In the genomic region with DNA sequence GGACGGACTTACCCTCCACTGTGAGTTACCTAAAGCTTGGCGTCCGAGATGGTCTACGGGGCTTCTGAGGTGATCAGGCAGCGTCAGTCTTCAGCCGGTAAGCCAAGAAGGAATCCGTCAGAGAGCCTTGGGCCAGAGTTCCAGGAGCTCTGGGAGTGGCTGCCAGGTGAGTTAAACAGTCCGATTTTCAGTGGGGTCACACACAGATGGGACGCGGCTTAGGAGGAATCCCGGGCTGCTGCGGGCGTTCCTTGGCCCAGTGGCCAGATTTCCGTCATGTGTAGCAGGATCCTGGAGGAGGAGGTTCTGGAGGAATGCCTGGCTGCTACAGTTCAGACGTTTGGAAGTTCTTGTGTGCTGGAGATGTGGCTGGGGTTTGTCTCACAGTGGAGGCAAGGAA, we compare ENCODE assay signal across 7 cellular contexts.
A peak's percentile ranks its signal among the peaks of the same experiment; 100 is the strongest.
DNase-seq lines count a peak whose midpoint lies in the region; TF ChIP-seq lines count a peak whose summit lies in the region.
"Not testable (repeated sequence)": the region's sequence is repeated elsewhere in the genome, so short reads cannot be mapped to it uniquely, and the experiment has no call there.

No MANE protein-coding gene starts in this region.

- WGBS in HUES64 = 82% methylated on average over 15 of the region's 15 CpGs
- 86 to 88% methylated on average over 13 to 15 of the region's 15 CpGs for whole genome bisulfite sequencing in endodermal cell (ENCODE audit: insufficient coverage in 1 of 2, insufficient read length in 1 of 2), 2 experiments

- peaks cover 48% of the 10 kb centered on the region for H3K4me1 Mint-ChIP-seq in endodermal cell
- not testable (repeated sequence) for H3K4me1 Mint-ChIP-seq in nephron progenitor cell

- not testable (repeated sequence) for H3K9me3 ChIP-seq in ES-I3 (ENCODE audit: control insufficient read depth, insufficient read depth, low read length); HUES48 (ENCODE audit: control insufficient read depth, insufficient read depth, low read length); HUES64 (ENCODE audit: insufficient read depth, low read depth, low read length); endodermal cell (ENCODE audit: control insufficient read depth, low read length); iPS-15b (ENCODE audit: control insufficient read depth, insufficient read depth, low read length)

- not testable (repeated sequence) for H3K36me3 ChIP-seq in ES-I3 (ENCODE audit: insufficient read depth, low read length); HUES48 (ENCODE audit: control insufficient read depth, insufficient read depth, low read length); HUES64 (ENCODE audit: insufficient read depth, low read length); endodermal cell (ENCODE audit: control insufficient read depth, insufficient read depth, low read length); iPS-15b (ENCODE audit: control insufficient read depth, insufficient read depth, low read length)

- H3K9ac ChIP-seq in ES-I3 (ENCODE audit: low read depth, low read length) (peak overlapping the region; percentile 90), HUES48 (ENCODE audit: low read depth, low read length) (peak overlapping the region; percentile 35; the same call in 1 of the 2 replicates), iPS-15b (ENCODE audit: low read depth, low read length) (peak overlapping the region; percentile 68)
- H3K9ac ChIP-seq in HUES64 (ENCODE audit: low read depth, low read length); endodermal cell (ENCODE audit: extremely low read depth, low read length, poor library complexity, severe bottlenecking): not testable (repeated sequence)

- H3K4me1 ChIP-seq in ES-I3 (ENCODE audit: insufficient read depth, low read length) = peaks cover 18% of the 10 kb centered on the region
- peaks cover 25% of the 10 kb centered on the region for H3K4me1 ChIP-seq in HUES48 (ENCODE audit: control insufficient read depth, insufficient read depth, low read length)
- peaks cover 23% of the 10 kb centered on the region for H3K4me1 ChIP-seq in HUES64 (ENCODE audit: insufficient read depth, low read length)
- H3K4me1 ChIP-seq in endodermal cell (ENCODE audit: control insufficient read depth, insufficient read depth, low read length) = not testable (repeated sequence)
- H3K4me1 ChIP-seq in iPS-15b (ENCODE audit: control insufficient read depth, insufficient read depth, low read length) = peaks cover 21% of the 10 kb centered on the region

- not testable (repeated sequence) for TF ChIP-seq CTCF in endodermal cell (conservative IDR thresholded peaks at IDR 0.05); nephron progenitor cell (IDR thresholded peaks at IDR 0.05)

- H3K27ac ChIP-seq in HUES48 (ENCODE audit: low read depth, low read length); HUES64 (ENCODE audit: low read depth, low read length); endodermal cell (ENCODE audit: low read depth, low read length): not testable (repeated sequence)

- H3K36me3 Mint-ChIP-seq in endodermal cell (ENCODE audit: low read depth) = peaks cover 14% of the 10 kb centered on the region
- not testable (repeated sequence) for H3K36me3 Mint-ChIP-seq in nephron progenitor cell (ENCODE audit: low read depth)

- H3K27me3 ChIP-seq in HUES48 (ENCODE audit: control insufficient read depth, insufficient read depth, low read length); HUES64 (ENCODE audit: insufficient read depth, low read length); endodermal cell (ENCODE audit: control insufficient read depth, insufficient read depth, low read length, poor library complexity, severe bottlenecking); iPS-15b (ENCODE audit: control insufficient read depth, insufficient read depth, low read length): not testable (repeated sequence)

- not testable (repeated sequence) for H3K27me3 Mint-ChIP-seq in endodermal cell (ENCODE audit: insufficient read depth); nephron progenitor cell (ENCODE audit: low read depth, poor library complexity)

- H3K9me3 Mint-ChIP-seq in endodermal cell, nephron progenitor cell: not testable (repeated sequence)

- H3K4me3 ChIP-seq in HUES48 (ENCODE audit: low read depth, low read length) (peak overlapping the region; percentile 53), HUES64 (ENCODE audit: low read length) (peak overlapping the region; percentile 37; the same call in 1 of the 2 replicates), iPS-15b (ENCODE audit: low read depth, low read length) (peak overlapping the region; percentile 69)
- not testable (repeated sequence) for H3K4me3 ChIP-seq in endodermal cell (ENCODE audit: low read length)

- peak overlapping the region; percentile 90 for H3K27ac Mint-ChIP-seq in endodermal cell
- peak overlapping the region; percentile 28 for H3K27ac Mint-ChIP-seq in nephron progenitor cell

- peak overlapping the region; percentile 65 for H3K4me3 Mint-ChIP-seq in endodermal cell
- H3K4me3 Mint-ChIP-seq in nephron progenitor cell = not testable (repeated sequence)

- DNase-seq in endodermal cell, nephron progenitor cell: not testable (repeated sequence)
- peak; percentile 68 for DNase-seq in islet precursor cell
